1 cellular context compared by ENCODE assay signal in the genomic region with DNA sequence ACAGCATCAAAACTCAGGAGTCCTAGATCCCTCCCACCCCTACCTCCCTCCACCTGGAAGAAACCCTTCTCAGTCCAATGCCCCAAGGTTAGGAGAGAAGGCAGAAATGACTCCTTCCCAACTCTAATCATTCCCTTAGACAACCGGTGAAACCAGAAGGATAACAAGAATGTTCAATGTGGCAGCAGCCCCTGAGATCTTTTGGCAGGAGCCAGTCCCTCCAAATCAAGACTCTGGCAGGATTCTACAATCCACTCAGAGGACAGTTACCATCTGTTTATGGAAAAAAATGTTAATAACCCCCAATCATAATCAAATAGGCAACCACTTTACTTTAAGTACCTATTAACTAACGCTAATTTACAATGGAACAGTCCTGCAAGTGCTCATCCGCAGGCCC.
TF ChIP-seq lines count a peak whose summit lies in the region.

No MANE protein-coding gene starts in this region.

TF ChIP-seq in SK-N-SH, 30 proteins besides CTCF, POLR2A, EP300 and RAD21 (continued from another document):
- no peak for TF ChIP-seq YY1 (IDR thresholded peaks at IDR 0.05; ENCODE audit: low read depth)
- TF ChIP-seq, protein P1, sequence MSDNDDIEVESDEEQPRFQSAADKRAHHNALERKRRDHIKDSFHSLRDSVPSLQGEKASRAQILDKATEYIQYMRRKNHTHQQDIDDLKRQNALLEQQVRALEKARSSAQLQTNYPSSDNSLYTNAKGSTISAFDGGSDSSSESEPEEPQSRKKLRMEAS (IDR thresholded peaks at IDR 0.05; ENCODE audit: low read depth), result no peak
TF ChIP-seq in SK-N-SH: peak in this region for 0.
